Comparison of ENCODE assay signal across 17 cellular contexts in genomic region chr11:115676206-115676605, GRCh38.
DNase-seq lines count a peak whose midpoint lies in the region; ATAC-seq, FAIRE-seq and TF ChIP-seq lines count a peak whose summit lies in the region.
"Had no signal": no experiment of that assay in that cellular context is flagged by ENCODE, and none has a peak within 500 bp of the region (broad histone marks: within the 10 kb centered on the region; RNA-seq: fewer than 3 reads in every experiment).

No MANE protein-coding gene starts in this region.

- H3K4me3 ChIP-seq in GM23338 (no peak overlapping the region), astrocyte (ENCODE audit: insufficient read depth, low read depth, low read length) (peak overlapping the region; percentile 18), right atrium auricular region (no peak overlapping the region)
- H3K4me3 ChIP-seq: ascending aorta; BLaER1 treated with 17β-estradiol and CSF1 and Interleukin-3, amounts not matched to agents 10 nM and 100 nM; vagina had no signal

- H3K9me2 ChIP-seq in GM23338 (ENCODE audit: insufficient read depth), result no peaks in the 10 kb centered on the region

- no peaks in the 10 kb centered on the region for H3K79me2 ChIP-seq in GM23338 (replicated peaks; ENCODE audit: insufficient read depth)
- no peaks in the 10 kb centered on the region for H3K79me2 ChIP-seq in astrocyte (ENCODE audit: insufficient read depth, low read length)
- H3K79me2 ChIP-seq: parathyroid adenoma had no signal

- DNase-seq in GM23338 (ENCODE audit: low spot score) (peak; percentile 54), NCI-H1417 treated with DMSO at 0.1 percent for 48 hours (lab: John Stamatoyannopoulos, UW) (peak; percentile 37), astrocyte (ENCODE audit: low read depth) (no peak), neural crest cell (ENCODE audit: low read depth, low spot score) (no peak), GM10266 (ENCODE audit: extremely low spot score) (no peak), NCI-H446 treated with DMSO at 0.1 percent for 48 hours (lab: John Stamatoyannopoulos, UW) (no peak), right atrium auricular region (ENCODE audit: low spot score) (no peak)
- DNase-seq: HFFc6; NCI-H226; stimulated activated CD4-positive, alpha-beta T cell treated with anti-CD3 and anti-CD28 coated beads, Interleukin-12 subunit alpha, Interleukin-12 subunit beta, amount 100 ng/mL, for 4 hours had no signal

- no peak for FAIRE-seq in astrocyte (lab: Jason Lieb, UNC)

- H3K27me3 ChIP-seq in GM23338 (ENCODE audit: insufficient read depth) (no peaks in the 10 kb centered on the region), astrocyte (ENCODE audit: insufficient read depth, low read length) (no peaks in the 10 kb centered on the region), right atrium auricular region (no peaks in the 10 kb centered on the region)
- H3K27me3 ChIP-seq: ascending aorta; BLaER1 treated with 17β-estradiol and CSF1 and Interleukin-3, amounts not matched to agents 10 nM and 100 nM; vagina had no signal

- H4K20me1 ChIP-seq in GM23338 (replicated peaks; ENCODE audit: insufficient read depth) (no peaks in the 10 kb centered on the region), astrocyte (ENCODE audit: insufficient read depth, low read length) (no peaks in the 10 kb centered on the region)
- H4K20me1 ChIP-seq: BLaER1 treated with 17β-estradiol and CSF1 and Interleukin-3, amounts not matched to agents 10 nM and 100 nM had no signal

- no peaks in the 10 kb centered on the region for H3K36me3 Mint-ChIP-seq in GM23338 (ENCODE audit: low read depth)
- peaks cover 2% of the 10 kb centered on the region for H3K36me3 Mint-ChIP-seq in astrocyte (ENCODE audit: low read depth, unreplicated experiment)
- no peaks in the 10 kb centered on the region for H3K36me3 Mint-ChIP-seq in neural crest cell (ENCODE audit: low read depth)

- H3K27ac Mint-ChIP-seq in GM23338 (no peak overlapping the region; the same call in 1 of the 2 replicates), astrocyte (ENCODE audit: unreplicated experiment) (peak overlapping the region; percentile 94), neural crest cell (ENCODE audit: unreplicated experiment) (peak overlapping the region; percentile 81)
- H3K27ac Mint-ChIP-seq: dendritic cell treated with granulocyte-macrophage colony-stimulating factor and Interleukin-4, amounts not matched to agents 40 ng/mL and 50 ng/mL, for 4 days; HFFc6; stimulated activated naive CD8-positive, alpha-beta T cell treated with anti-CD3 and anti-CD28 coated beads, Interleukin-15, Interleukin-2, amounts not matched to agents 100 ng/mL and 50 ng/mL, for 24 hours; T-helper 1 cell treated with Interleukin-12 subunit alpha and Interleukin-12 subunit beta and Interleukin-4 antibody, amounts not matched to agents 30 μg/mL and 1 μg/mL, for 36 hours had no signal

- H2AFZ ChIP-seq in GM23338 (no peak overlapping the region), astrocyte (ENCODE audit: low read depth, low read length) (no peak overlapping the region)
- H2AFZ ChIP-seq: parathyroid adenoma had no signal

- H3K9ac ChIP-seq in astrocyte (ENCODE audit: low read length), result peak overlapping the region; percentile 33
- H3K9ac ChIP-seq: BLaER1 treated with 17β-estradiol and CSF1 and Interleukin-3, amounts not matched to agents 10 nM and 100 nM; parathyroid adenoma had no signal

- H3K27me3 Mint-ChIP-seq in GM23338 (ENCODE audit: insufficient read depth, low read depth, poor library complexity) (peaks cover 17% of the 10 kb centered on the region), astrocyte (ENCODE audit: low read depth, unreplicated experiment) (no peaks in the 10 kb centered on the region), neural crest cell (ENCODE audit: low read depth) (peaks cover 9% of the 10 kb centered on the region)
- H3K27me3 Mint-ChIP-seq: stimulated activated naive CD8-positive, alpha-beta T cell treated with anti-CD3 and anti-CD28 coated beads, Interleukin-15, Interleukin-2, amounts not matched to agents 100 ng/mL and 50 ng/mL, for 24 hours had no signal

- H3K27ac ChIP-seq in GM23338 (ENCODE audit: low read depth), result no peak overlapping the region
- peak overlapping the region; percentile 59 for H3K27ac ChIP-seq in astrocyte (ENCODE audit: low read depth, low read length)
- no peak overlapping the region for H3K27ac ChIP-seq in right atrium auricular region
- H3K27ac ChIP-seq: ascending aorta; BLaER1 treated with 17β-estradiol and CSF1 and Interleukin-3, amounts not matched to agents 10 nM and 100 nM; parathyroid adenoma; vagina had no signal

- H3K4me1 Mint-ChIP-seq in GM23338, result peaks cover 19% of the 10 kb centered on the region
- H3K4me1 Mint-ChIP-seq in astrocyte (ENCODE audit: low read depth, unreplicated experiment), result peaks cover 61% of the 10 kb centered on the region
- peaks cover 23% of the 10 kb centered on the region for H3K4me1 Mint-ChIP-seq in neural crest cell

- H3K36me3 ChIP-seq in GM23338 (ENCODE audit: insufficient read depth) (no peaks in the 10 kb centered on the region), astrocyte (ENCODE audit: insufficient read depth, low read length) (no peaks in the 10 kb centered on the region), right atrium auricular region (no peaks in the 10 kb centered on the region)
- H3K36me3 ChIP-seq: ascending aorta; BLaER1 treated with 17β-estradiol and CSF1 and Interleukin-3, amounts not matched to agents 10 nM and 100 nM; vagina had no signal

- H3K4me3 Mint-ChIP-seq in GM23338 (no peak overlapping the region), astrocyte (ENCODE audit: unreplicated experiment) (no peak overlapping the region), neural crest cell (no peak overlapping the region)
- H3K4me3 Mint-ChIP-seq: dendritic cell treated with granulocyte-macrophage colony-stimulating factor and Interleukin-4, amounts not matched to agents 40 ng/mL and 50 ng/mL, for 4 days; HFFc6; stimulated activated naive CD8-positive, alpha-beta T cell treated with anti-CD3 and anti-CD28 coated beads, Interleukin-15, Interleukin-2, amounts not matched to agents 100 ng/mL and 50 ng/mL, for 24 hours; T-helper 1 cell treated with Interleukin-12 subunit alpha and Interleukin-12 subunit beta and Interleukin-4 antibody, amounts not matched to agents 30 μg/mL and 1 μg/mL, for 36 hours had no signal

- no peaks in the 10 kb centered on the region for H3K9me3 Mint-ChIP-seq in GM23338
- no peaks in the 10 kb centered on the region for H3K9me3 Mint-ChIP-seq in astrocyte (ENCODE audit: unreplicated experiment)
- peaks cover 2% of the 10 kb centered on the region for H3K9me3 Mint-ChIP-seq in neural crest cell
- H3K9me3 Mint-ChIP-seq: dendritic cell treated with granulocyte-macrophage colony-stimulating factor and Interleukin-4, amounts not matched to agents 40 ng/mL and 50 ng/mL, for 4 days; stimulated activated naive CD8-positive, alpha-beta T cell treated with anti-CD3 and anti-CD28 coated beads, Interleukin-15, Interleukin-2, amounts not matched to agents 100 ng/mL and 50 ng/mL, for 24 hours; T-helper 1 cell treated with Interleukin-12 subunit alpha and Interleukin-12 subunit beta and Interleukin-4 antibody, amounts not matched to agents 30 μg/mL and 1 μg/mL, for 36 hours had no signal

- no peak overlapping the region for H3K4me2 ChIP-seq in GM23338
- peak overlapping the region; percentile 70 for H3K4me2 ChIP-seq in astrocyte (ENCODE audit: low read length)
- H3K4me2 ChIP-seq: BLaER1 treated with 17β-estradiol and CSF1 and Interleukin-3, amounts not matched to agents 10 nM and 100 nM had no signal

- TF ChIP-seq CTCF in GM23338 (conservative IDR thresholded peaks at IDR 0.05; ENCODE audit: low read depth in 2 of 2) (no peak), astrocyte (IDR thresholded peaks at IDR 0.05; ENCODE audit: insufficient read depth, low read depth, low read length) (no peak), neural crest cell (conservative IDR thresholded peaks at IDR 0.05) (no peak), GM10266 (IDR thresholded peaks at IDR 0.05; ENCODE audit: control insufficient read depth, insufficient read depth, low read depth, missing control alignments) (no peak), right atrium auricular region (IDR thresholded peaks at IDR 0.05) (no peak)

- ATAC-seq in GM23338, result peak; percentile 40

- H3K9me3 ChIP-seq in astrocyte (ENCODE audit: insufficient read depth, low read depth, low read length), result no peaks in the 10 kb centered on the region
- no peaks in the 10 kb centered on the region for H3K9me3 ChIP-seq in right atrium auricular region
- H3K9me3 ChIP-seq: ascending aorta; BLaER1 treated with 17β-estradiol and CSF1 and Interleukin-3, amounts not matched to agents 10 nM and 100 nM; vagina had no signal

- no peaks in the 10 kb centered on the region for H3F3A ChIP-seq in GM23338 (replicated peaks; ENCODE audit: low read depth)

- H3K4me1 ChIP-seq in GM23338 (ENCODE audit: insufficient read depth) (no peaks in the 10 kb centered on the region; the same call in 1 of the 2 replicates), astrocyte (ENCODE audit: insufficient read depth, low read length) (peaks cover 29% of the 10 kb centered on the region), right atrium auricular region (peaks cover 0 to 10% of the 10 kb centered on the region in 2 donors)
- H3K4me1 ChIP-seq: ascending aorta; BLaER1 treated with 17β-estradiol and CSF1 and Interleukin-3, amounts not matched to agents 10 nM and 100 nM; parathyroid adenoma had no signal

TF ChIP-seq in GM23338, 12 proteins besides CTCF, POLR2A, EP300 and RAD21 (continues in another document):
- TF ChIP-seq EZH2 (IDR thresholded peaks at IDR 0.05; ENCODE audit: low read depth, unreplicated experiment) (no peak), STAT1 (IDR thresholded peaks at IDR 0.05; ENCODE audit: unreplicated experiment) (no peak), ZNF114 (CRISPR knock-in tag; IDR thresholded peaks at IDR 0.05) (no peak), POLR2AphosphoS5 (IDR thresholded peaks at IDR 0.05; ENCODE audit: low read depth) (no peak), ZNF331 (CRISPR knock-in tag; IDR thresholded peaks at IDR 0.05; ENCODE audit: low read depth) (no peak)

Comparison
In these comparisons a context has a peak if more than half of its experiments do, and no peak if none do; other contexts are left out.
1. DNase-seq: peak in GM23338 (single experiment) and NCI-H1417 treated with DMSO at 0.1 percent for 48 hours (single experiment); none in astrocyte (single experiment), neural crest cell (single experiment), GM10266 (single experiment), NCI-H446 treated with DMSO at 0.1 percent for 48 hours (single experiment) and right atrium auricular region (single experiment).